1 cellular context compared by ENCODE assay signal in genomic region chr10:784759-785538, GRCh38.
TF ChIP-seq lines count a peak whose summit lies in the region.

No MANE protein-coding gene starts in this region.

TF ChIP-seq in GM23338, 12 proteins besides CTCF, POLR2A, EP300 and RAD21 (continued from another document):
- no peak for TF ChIP-seq REST (IDR thresholded peaks at IDR 0.05; ENCODE audit: unreplicated experiment)
